ENCODE assay signal across 8 cellular contexts in the genomic region with DNA sequence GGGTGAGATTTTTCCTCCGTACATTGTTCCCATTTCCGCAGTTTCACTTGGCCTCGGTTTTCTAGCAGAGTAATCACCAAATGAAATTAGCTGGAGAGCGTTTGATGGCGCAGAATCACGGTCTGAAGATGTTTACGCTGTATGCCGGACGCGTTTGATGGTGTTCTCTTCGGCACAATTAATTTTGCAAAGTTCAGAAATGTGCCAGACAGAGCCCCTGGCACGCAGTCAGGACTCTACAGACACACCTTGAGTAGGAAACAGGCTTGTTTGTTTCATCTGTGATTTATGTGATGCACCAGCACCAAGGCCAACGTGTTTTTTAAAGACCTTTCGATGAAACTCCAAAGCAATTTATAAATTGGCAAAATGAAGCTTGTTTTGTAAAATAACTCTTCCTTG. TPM values are rescaled to one million over a fixed set of nuclear protein-coding genes. Genes with fewer than 3 reads are reported as not detected.
DNase-seq lines count a peak whose midpoint lies in the region; ATAC-seq and TF ChIP-seq lines count a peak whose summit lies in the region.

No MANE protein-coding gene starts in this region.

- H3K27ac ChIP-seq in cardiac muscle cell (peak overlapping the region; percentile 91), colonic mucosa (peak overlapping the region; percentile 85)

- ATAC-seq in HG03175 (IDR thresholded peaks at IDR 0.05; ENCODE audit: unreplicated experiment): no peak

- H3K4me3 ChIP-seq in cardiac muscle cell: peak overlapping the region; percentile 87
- H3K4me3 ChIP-seq in colonic mucosa: peak overlapping the region; percentile 44
- H3K4me3 ChIP-seq in mucosa of stomach (ENCODE audit: low read length): peak overlapping the region; percentile 87

- no peak for DNase-seq in cardiac muscle cell (ENCODE audit: low read depth in 1 of 2, low spot score in 1 of 2)
- no peak for DNase-seq in cardiac septum (ENCODE audit: low spot score)
- no peak for DNase-seq in colonic mucosa
- DNase-seq in stimulated activated CD4-positive, alpha-beta T cell treated with anti-CD3 and anti-CD28 coated beads, Interleukin-1b, Interleukin-23, amount 100 ng/mL, for 48 hours: no peak
- no peak for DNase-seq in DMS53 (lab: John Stamatoyannopoulos, UW)
- no peak for DNase-seq in HCEC 1CT

- H3K9ac ChIP-seq in colonic mucosa (ENCODE audit: low read depth in 2 of 2, low read length in 2 of 2) (peak overlapping the region; percentile 5 to 55), mucosa of stomach (ENCODE audit: low read length) (peak overlapping the region; percentile 90)

- H3K9me3 ChIP-seq in cardiac muscle cell (ENCODE audit: low read depth): no peaks in the 10 kb centered on the region
- H3K9me3 ChIP-seq in colonic mucosa: no peaks in the 10 kb centered on the region
- H3K9me3 ChIP-seq in mucosa of stomach (ENCODE audit: control insufficient read depth, low read length): no peaks in the 10 kb centered on the region

- intact Hi-C loops in cardiac septum (cut with DNase I): loop anchor here (2.0 to 5.0 kb wide), 3 partner anchors 43 to 250 kb away; no protein-coding TSS in a partner anchor
- intact Hi-C loops in colonic mucosa (cut with DNase I): no loop called here

- H3K36me3 ChIP-seq in cardiac muscle cell (no peaks in the 10 kb centered on the region), colonic mucosa (no peaks in the 10 kb centered on the region), mucosa of stomach (ENCODE audit: control insufficient read depth, insufficient read depth, low read length) (no peaks in the 10 kb centered on the region)

- no peak for TF ChIP-seq CTCF in cardiac muscle cell (IDR thresholded peaks at IDR 0.05; ENCODE audit: low read depth, low read length)
- no peak for TF ChIP-seq CTCF in colonic mucosa (IDR thresholded peaks at IDR 0.05)

- no peaks in the 10 kb centered on the region for H3K27me3 ChIP-seq in cardiac muscle cell
- peaks cover 17% of the 10 kb centered on the region for H3K27me3 ChIP-seq in colonic mucosa
- no peaks in the 10 kb centered on the region for H3K27me3 ChIP-seq in mucosa of stomach (ENCODE audit: control insufficient read depth, insufficient read depth, low read length)

- peaks cover 15% of the 10 kb centered on the region for H3K4me1 ChIP-seq in cardiac muscle cell (ENCODE audit: low read depth)
- no peaks in the 10 kb centered on the region for H3K4me1 ChIP-seq in colonic mucosa
- H3K4me1 ChIP-seq in mucosa of stomach (ENCODE audit: control insufficient read depth, insufficient read depth, low read length): no peaks in the 10 kb centered on the region

RNA-seq across cellular contexts. Expression of gene LIFR, which starts 0.9 kb away (rescaled TPM):
- total RNA-seq in cardiac muscle cell (21.4 and 35.6 TPM in 2 replicates), cardiac septum (30.9 TPM), colonic mucosa (10 to 100 TPM in 1 of 2 donors, 1 to 10 TPM in 1; 7.0 to 10.3 TPM)
- polyA plus RNA-seq in cardiac muscle cell: 20.7 and 29.1 TPM in 2 replicates
